In the genomic region with DNA sequence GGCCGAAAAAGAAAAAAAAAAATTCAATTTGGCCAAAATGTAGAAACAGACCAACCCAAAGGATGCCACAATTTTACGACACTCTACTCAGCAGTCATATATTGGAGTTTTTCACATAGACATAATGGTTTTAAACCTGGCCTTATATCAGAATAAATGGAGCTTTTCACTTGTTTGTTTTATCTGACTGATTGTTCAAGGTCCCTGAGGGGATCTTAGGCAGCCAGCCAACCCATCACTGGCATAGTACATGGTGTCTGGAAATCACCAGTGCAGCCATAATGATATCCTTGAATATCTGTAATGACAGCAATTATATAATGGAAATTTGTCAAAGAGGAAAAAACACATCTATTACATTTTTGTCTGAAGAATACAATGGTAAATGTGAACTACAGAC, we compare ENCODE assay signal across 11 cellular contexts.
"Had no signal": no experiment of that assay in that cellular context is flagged by ENCODE, and none has a peak within 500 bp of the region (broad histone marks: within the 10 kb centered on the region; RNA-seq: fewer than 3 reads in every experiment).

No MANE protein-coding gene starts in this region.

- ATAC-seq: left cardiac atrium, upper lobe of right lung, WTC11 had no signal

- DNase-seq: activated CD4-positive, alpha-beta T cell treated with anti-CD3 and anti-CD28 coated beads, Interleukin-2, amount 10 ng/mL, durations not matched to agents 24 days and 14 days; activated CD8-positive, alpha-beta memory T cell treated with anti-CD3 and anti-CD28 coated beads for 24 hours; activated naive CD4-positive, alpha-beta T cell treated with anti-CD3 and anti-CD28 coated beads for 36 hours; foreskin fibroblast; immature natural killer cell; left cardiac atrium; naive B cell; stimulated activated CD4-positive, alpha-beta T cell treated with anti-CD3 and anti-CD28 coated beads, Interleukin-4, amount 100 ng/mL, for 1 hour; stimulated activated CD8-positive, alpha-beta memory T cell treated with anti-CD3 and anti-CD28 coated beads, Interleukin-4, amount 100 ng/mL, for 48 hours; upper lobe of right lung had no signal
